21 cellular contexts compared by ENCODE assay signal in the genomic region with DNA sequence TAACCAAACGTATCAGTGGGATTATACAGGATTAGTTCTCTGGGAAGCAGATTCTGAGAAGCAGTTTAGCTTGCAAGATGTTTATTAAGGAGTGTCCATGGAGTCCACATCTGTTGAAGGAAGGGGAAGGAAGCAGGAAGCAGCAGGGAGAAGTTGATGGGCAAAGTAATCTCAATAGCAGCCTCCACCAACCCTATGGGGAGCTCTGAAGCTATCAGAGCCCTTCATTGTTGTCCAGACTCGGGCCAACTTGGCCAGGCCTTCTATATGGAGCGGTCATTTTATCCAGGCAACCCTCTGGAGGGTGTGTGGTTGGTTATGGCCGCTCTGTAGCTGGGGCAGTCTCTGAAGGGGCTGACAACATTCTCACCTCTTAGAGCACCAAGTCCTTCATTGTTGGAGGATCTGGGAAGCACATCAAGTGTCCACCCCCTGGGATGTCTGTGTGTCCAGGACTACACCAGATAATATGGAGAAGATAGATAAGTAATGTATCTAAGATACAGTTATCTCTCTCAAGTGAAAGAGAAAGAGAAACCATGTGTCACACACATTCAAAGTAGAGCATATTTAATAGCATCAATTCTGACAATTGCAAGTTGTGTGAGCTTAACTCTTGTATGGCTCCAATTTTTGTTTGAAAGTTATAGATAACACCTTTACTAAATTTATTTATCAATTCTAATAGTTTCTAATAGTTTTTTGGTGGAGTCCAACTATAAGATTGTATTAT.
"Had no signal": no experiment of that assay in that cellular context is flagged by ENCODE, and none has a peak within 500 bp of the region (broad histone marks: within the 10 kb centered on the region; RNA-seq: fewer than 3 reads in every experiment).

No MANE protein-coding gene starts in this region.

- ATAC-seq: activated CD8-positive, alpha-beta T cell treated with anti-CD3 and anti-CD28 coated beads for 36 hours; activated T-helper 17 cell treated with anti-CD3 and anti-CD28 coated beads, Interleukin-2, amount 50 U/mL, for 72 hours; esophagus mucosa; natural killer cell treated with Interleukin-12 subunit alpha and Interleukin-12 subunit beta and Interleukin-15 and Interleukin-18, amount 100 ng/mL, for 72 hours; stimulated activated naive CD8-positive, alpha-beta T cell treated with anti-CD3 and anti-CD28 coated beads, Interleukin-15, amount 100 ng/mL, for 72 hours had no signal

- H3K27ac ChIP-seq: lower lobe of right lung, parathyroid adenoma, suprapubic skin, transverse colon had no signal

- DNase-seq: activated B cell treated with CpG ODN at 0.5 μM for 24 hours; activated CD4-positive, alpha-beta T cell treated with anti-CD3 and anti-CD28 coated beads, Interleukin-2, amount 10 ng/mL, durations not matched to agents 24 days and 14 days; activated CD8-positive, alpha-beta T cell treated with anti-CD3 and anti-CD28 coated beads for 36 hours; activated naive CD4-positive, alpha-beta T cell; activated naive CD8-positive, alpha-beta T cell treated with anti-CD3 and anti-CD28 coated beads for 36 hours; activated T-cell treated with anti-CD3 and anti-CD28 coated beads, Interleukin-2, amount 50 U/mL, for 1 hour; amniotic stem cell; caudate nucleus; lower lobe of right lung; right lobe of liver; small intestine; stimulated activated CD4-positive, alpha-beta T cell treated with anti-CD3 and anti-CD28 coated beads, Interleukin-15, amount 100 ng/mL, for 24 hours; stimulated activated CD4-positive, alpha-beta T cell treated with anti-CD3 and anti-CD28 coated beads, Interleukin-2, amount 100 ng/mL, for 48 hours; stimulated activated naive CD8-positive, alpha-beta T cell treated with anti-CD3 and anti-CD28 coated beads, Interleukin-15, amount 100 ng/mL, for 72 hours; transverse colon had no signal

- H3K36me3 ChIP-seq: lower lobe of right lung, right lobe of liver, suprapubic skin, transverse colon had no signal

- H3K4me2 ChIP-seq: hepatocyte had no signal

- H2AFZ ChIP-seq: hepatocyte, parathyroid adenoma had no signal

- H3K27me3 ChIP-seq: hepatocyte, right lobe of liver, suprapubic skin, transverse colon had no signal

- H3K9ac ChIP-seq: parathyroid adenoma had no signal

- H3K9me3 ChIP-seq: lower lobe of right lung, right lobe of liver, suprapubic skin, transverse colon had no signal

- H3K79me2 ChIP-seq: hepatocyte, parathyroid adenoma had no signal

- H3K4me3 ChIP-seq: hepatocyte, lower lobe of right lung, right lobe of liver, suprapubic skin, transverse colon had no signal

- H3K4me1 ChIP-seq: parathyroid adenoma, right lobe of liver, suprapubic skin had no signal
